ENCODE assay signal across 10 cellular contexts in the genomic region with DNA sequence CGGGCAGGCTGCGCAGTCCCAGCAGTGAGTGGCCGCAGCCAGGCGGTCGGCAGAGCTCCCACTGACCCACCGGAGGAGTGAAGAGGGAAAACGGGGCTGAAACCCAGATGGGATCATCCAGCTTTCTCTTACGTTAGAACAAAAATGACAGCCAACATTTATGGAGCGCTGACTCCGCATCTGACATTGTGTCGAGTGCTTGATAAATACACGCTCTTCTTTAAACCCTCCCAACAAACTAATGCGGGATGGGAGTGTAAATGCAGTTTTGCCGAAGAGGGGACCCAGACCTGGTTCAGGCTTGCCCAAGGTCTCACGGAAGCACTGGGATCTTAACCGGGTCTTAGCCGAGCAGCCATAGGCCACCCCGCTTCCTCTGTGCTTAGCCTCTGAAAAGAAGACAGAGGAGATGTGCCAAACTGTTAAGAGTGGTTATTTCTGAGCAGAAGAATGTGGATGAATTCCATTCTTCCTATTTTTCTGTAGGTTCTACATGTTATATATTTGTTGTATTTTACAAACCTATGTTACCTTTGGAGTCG. TPM values are rescaled to one million over a fixed set of nuclear protein-coding genes. Genes with fewer than 3 reads are reported as not detected.
DNase-seq lines count a peak whose midpoint lies in the region; ATAC-seq and TF ChIP-seq lines count a peak whose summit lies in the region.
"Had no signal": no experiment of that assay in that cellular context is flagged by ENCODE, and none has a peak within 500 bp of the region (broad histone marks: within the 10 kb centered on the region; RNA-seq: fewer than 3 reads in every experiment).

No MANE protein-coding gene starts in this region.

- CTCF ChIA-PET in activated naive CD4-positive, alpha-beta T cell treated with anti-CD3 and anti-CD28 coated beads for 36 hours (lab: Charles Lee): interaction anchor here (0.9 to 3.3 kb wide), 3 partner anchors 69 to 121 kb away, joined by 4 to 19 read pairs (median 11); no protein-coding TSS in a partner anchor

- in situ Hi-C loops in transverse colon (cut with MboI; ENCODE audit: low pct_ligation_motif_present in 1 of 4, low pct_unique_long_range_greater_than_20kb in 1 of 4, low sequenced_read_pairs in 3 of 4): no loop called here

- H3K9me3 Mint-ChIP-seq in activated naive CD4-positive, alpha-beta T cell treated with anti-CD3 and anti-CD28 coated beads for 36 hours: no peaks in the 10 kb centered on the region
- H3K9me3 Mint-ChIP-seq in activated naive CD4-positive, alpha-beta T cell treated with anti-CD3 and anti-CD28 coated beads, Interleukin-2, amount 50 U/mL, for 72 hours: no peaks in the 10 kb centered on the region

- no peak for TF ChIP-seq EP300 in transverse colon (IDR thresholded peaks at IDR 0.05; ENCODE audit: low read depth)

- no peak overlapping the region for H3K27ac Mint-ChIP-seq in activated naive CD4-positive, alpha-beta T cell treated with anti-CD3 and anti-CD28 coated beads for 36 hours
- H3K27ac Mint-ChIP-seq in activated naive CD4-positive, alpha-beta T cell treated with anti-CD3 and anti-CD28 coated beads, Interleukin-2, amount 50 U/mL, for 72 hours: peak overlapping the region in 1 of 2 donors; percentile 35

- peaks cover 10 to 20% of the 10 kb centered on the region in 2 donors for H3K4me1 ChIP-seq in breast epithelium
- H3K4me1 ChIP-seq in transverse colon: peaks cover 5 to 33% (median 28%) of the 10 kb centered on the region in 4 donors

- H3K27ac ChIP-seq in breast epithelium (peak overlapping the region; percentile 90), transverse colon (peak overlapping the region; percentile 47 to 68 (median 61)), WERI-Rb-1 (no peak overlapping the region)
- H3K27ac ChIP-seq: C4-2B had no signal

- H3K4me3 ChIP-seq in breast epithelium (peak overlapping the region; percentile 45 to 81 (median 61)), transverse colon (peak overlapping the region; percentile 13 to 61 (median 50)), WERI-Rb-1 (ENCODE audit: low read depth, low read length) (no peak overlapping the region)

- intact Hi-C loops in activated naive CD4-positive, alpha-beta T cell treated with anti-CD3 and anti-CD28 coated beads for 36 hours (cut with micrococcal nuclease): loop anchor here (1.0 to 5.0 kb wide), 7 partner anchors 30 to 320 kb away; a partner anchor contains a TSS
- intact Hi-C loops in breast epithelium (cut with DNase I; ENCODE audit: low total_unique reads) (no loop called here), transverse colon (cut with DNase I; ENCODE audit: low total_unique reads) (no loop called here)

- DNase-seq in activated naive CD4-positive, alpha-beta T cell treated with anti-CD3 and anti-CD28 coated beads for 36 hours: no peak
- no peak for DNase-seq in activated naive CD4-positive, alpha-beta T cell treated with anti-CD3 and anti-CD28 coated beads, Interleukin-2, amount 50 U/mL, for 72 hours (ENCODE audit: low spot score in 2 of 2)
- no peak for DNase-seq in breast epithelium (ENCODE audit: low spot score in 2 of 2)
- peak; percentile 35 for DNase-seq in medulla oblongata (ENCODE audit: extremely low spot score)
- no peak for DNase-seq in transverse colon
- DNase-seq in DMS153 (lab: John Stamatoyannopoulos, UW): no peak
- no peak for DNase-seq in NCI-H1930 (lab: John Stamatoyannopoulos, UW)
- DNase-seq in WERI-Rb-1: no peak

- peak overlapping the region; percentile 23 for H3K4me3 Mint-ChIP-seq in activated naive CD4-positive, alpha-beta T cell treated with anti-CD3 and anti-CD28 coated beads for 36 hours

- H3K27me3 ChIP-seq in breast epithelium (no peaks in the 10 kb centered on the region), transverse colon (peaks cover 36% of the 10 kb centered on the region), WERI-Rb-1 (ENCODE audit: insufficient read depth, low read depth, severe bottlenecking) (no peaks in the 10 kb centered on the region)

- TF ChIP-seq CTCF in breast epithelium (IDR thresholded peaks at IDR 0.05): no peak
- TF ChIP-seq CTCF in transverse colon (IDR thresholded peaks at IDR 0.05): no peak
- TF ChIP-seq CTCF in WERI-Rb-1 (IDR thresholded peaks at IDR 0.05; ENCODE audit: low read depth, low read length): no peak

- H3K9me3 ChIP-seq in breast epithelium (no peaks in the 10 kb centered on the region), transverse colon (no peaks in the 10 kb centered on the region), WERI-Rb-1 (ENCODE audit: severe bottlenecking) (no peaks in the 10 kb centered on the region)

- peaks cover 75% of the 10 kb centered on the region for H3K27me3 Mint-ChIP-seq in activated naive CD4-positive, alpha-beta T cell treated with anti-CD3 and anti-CD28 coated beads for 36 hours (ENCODE audit: low read depth)

- H3K36me3 Mint-ChIP-seq in activated naive CD4-positive, alpha-beta T cell treated with anti-CD3 and anti-CD28 coated beads for 36 hours (ENCODE audit: low read depth): no peaks in the 10 kb centered on the region
- H3K36me3 Mint-ChIP-seq in activated naive CD4-positive, alpha-beta T cell treated with anti-CD3 and anti-CD28 coated beads, Interleukin-2, amount 50 U/mL, for 72 hours: no peaks in the 10 kb centered on the region

- H3K36me3 ChIP-seq in breast epithelium (no peaks in the 10 kb centered on the region), transverse colon (no peaks in the 10 kb centered on the region), WERI-Rb-1 (no peaks in the 10 kb centered on the region)

- no peak for ATAC-seq in activated naive CD4-positive, alpha-beta T cell treated with anti-CD3 and anti-CD28 coated beads, Interleukin-2, amount 50 U/mL, for 72 hours

- H3K4me1 Mint-ChIP-seq in activated naive CD4-positive, alpha-beta T cell treated with anti-CD3 and anti-CD28 coated beads for 36 hours (ENCODE audit: low read depth): peaks cover 41% of the 10 kb centered on the region

- WGBS in transverse colon (ENCODE audit: low coverage in 1 of 2), 2 donors: 33 to 72% methylated on average over 1 to 19 of the region's 19 CpGs

- TF ChIP-seq POLR2A in breast epithelium (IDR thresholded peaks at IDR 0.05) (no peak), transverse colon (IDR thresholded peaks at IDR 0.05) (no peak)

RNA-seq across cellular contexts. Expression of a gene that starts 3.5 kb away (rescaled TPM):
- under 1 TPM; 0.26 to 0.52 TPM for total RNA-seq in activated naive CD4-positive, alpha-beta T cell treated with anti-CD3 and anti-CD28 coated beads for 36 hours
- total RNA-seq in activated naive CD4-positive, alpha-beta T cell treated with anti-CD3 and anti-CD28 coated beads, Interleukin-2, amount 50 U/mL, for 72 hours: not detected
- total RNA-seq in breast epithelium (1 to 10 TPM in 1 of 3 donors, under 1 TPM in 1, not detected in 1; 0.98 to 4.0 TPM), transverse colon (not detected)
- total RNA-seq: RPMI7951 had no signal
